In genomic region chr7:73737491-73738219, GRCh38 we compare ENCODE assay signal across 1 cellular context.
TF ChIP-seq lines count a peak whose summit lies in the region.

No MANE protein-coding gene starts in this region.

TF ChIP-seq in WTC11, 78 proteins besides CTCF, POLR2A, EP300 and RAD21 (continued from another document):
- TF ChIP-seq ZNF281 (CRISPR knock-in tag; IDR thresholded peaks at IDR 0.05) (no peak), IRF2 (CRISPR knock-in tag; IDR thresholded peaks at IDR 0.05; ENCODE audit: borderline replicate concordance, low read depth) (no peak), HMGXB4 (CRISPR knock-in tag; IDR thresholded peaks at IDR 0.05) (no peak), JAZF1 (CRISPR knock-in tag; IDR thresholded peaks at IDR 0.05) (no peak), CBFB (CRISPR knock-in tag; IDR thresholded peaks at IDR 0.05; ENCODE audit: low read depth) (no peak), ELF4 (CRISPR knock-in tag; IDR thresholded peaks at IDR 0.05; ENCODE audit: low read depth) (no peak), IRF1 (CRISPR knock-in tag; IDR thresholded peaks at IDR 0.05) (no peak), GTF2I (CRISPR knock-in tag; conservative IDR thresholded peaks at IDR 0.05) (no peak), RELA (CRISPR knock-in tag; IDR thresholded peaks at IDR 0.05; ENCODE audit: borderline replicate concordance) (no peak), KAT7 (CRISPR knock-in tag; IDR thresholded peaks at IDR 0.05; ENCODE audit: borderline replicate concordance) (no peak), ZNF121 (CRISPR knock-in tag; IDR thresholded peaks at IDR 0.05) (no peak)
